In the genomic region with DNA sequence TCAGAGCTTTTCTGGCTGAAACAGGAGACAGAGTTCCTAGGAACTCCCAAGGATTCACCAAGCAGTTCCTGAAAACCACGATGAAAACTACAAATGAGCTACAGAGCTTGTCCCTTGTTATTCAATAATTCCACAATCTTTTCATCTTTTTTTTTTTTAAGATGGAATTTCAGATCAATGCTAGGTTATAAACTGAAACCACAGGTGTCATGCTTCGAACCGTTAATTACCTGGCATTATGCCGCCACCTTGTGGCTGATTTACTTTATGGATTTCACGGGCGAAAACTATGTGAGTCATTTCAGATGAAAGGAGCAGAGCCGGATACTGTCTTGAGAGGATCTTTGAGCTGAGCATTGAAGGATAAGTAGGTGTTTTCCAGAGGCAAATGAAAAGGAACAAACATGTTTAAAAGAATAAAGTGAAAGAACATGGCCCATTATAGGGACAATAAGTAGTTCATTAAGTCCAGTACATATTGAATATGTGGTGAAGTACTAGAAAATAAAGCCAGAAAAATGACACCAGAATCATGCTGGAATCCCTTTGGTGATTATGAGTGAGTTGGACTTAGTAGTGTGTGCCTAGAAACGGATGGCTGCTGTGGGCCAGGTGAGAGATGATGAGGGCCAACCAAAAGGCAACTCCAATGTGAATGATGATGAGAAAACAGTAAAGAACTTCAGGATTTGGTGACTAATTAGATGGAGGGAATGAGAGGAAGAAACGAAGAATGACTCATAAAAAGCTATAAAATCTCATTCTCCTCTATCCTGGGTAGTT, we compare ENCODE assay signal across 9 cellular contexts. TPM values are rescaled to one million over a fixed set of nuclear protein-coding genes. Genes with fewer than 3 reads are reported as not detected.
DNase-seq lines count a peak whose midpoint lies in the region; ATAC-seq and TF ChIP-seq lines count a peak whose summit lies in the region.
"Had no signal": no experiment of that assay in that cellular context is flagged by ENCODE, and none has a peak within 500 bp of the region (broad histone marks: within the 10 kb centered on the region; RNA-seq: fewer than 3 reads in every experiment).

No MANE protein-coding gene starts in this region.

- peak overlapping the region; percentile 41 for H3K4me2 ChIP-seq in HCT116 (ENCODE audit: low read length)
- peak overlapping the region; percentile 22 for H3K4me2 ChIP-seq in SU-DHL-6 (ENCODE audit: low read depth, low read length, poor library complexity, severe bottlenecking)

- intact Hi-C loops in HCT116 (cut with micrococcal nuclease), result loop anchor here (1.0 kb wide), 2 partner anchors 281 to 557 kb away; no protein-coding TSS in a partner anchor
- intact Hi-C loops in Right ventricle myocardium superior (cut with DNase I), result loop anchor here (5.0 kb wide), 1 partner anchor 558 kb away; no protein-coding TSS in a partner anchor
- intact Hi-C loops in aorta (cut with DNase I), result loop anchor here (2.0 to 5.0 kb wide), 2 partner anchors 282 to 558 kb away; no protein-coding TSS in a partner anchor

- H3K36me3 ChIP-seq in HCT116 (ENCODE audit: control insufficient read depth in 1 of 2, insufficient read depth in 2 of 2, low read length in 2 of 2) (no peaks in the 10 kb centered on the region; a peak in 1 of 4 replicates), SU-DHL-6 (ENCODE audit: low read length) (peaks cover 9% of the 10 kb centered on the region; the same call in 1 of the 2 replicates), aorta (ENCODE audit: control insufficient read depth in 1 of 2, insufficient read depth in 2 of 2, low read length in 1 of 2) (no peaks in the 10 kb centered on the region)

- H3K27me3 ChIP-seq in HCT116 (ENCODE audit: insufficient read depth, low read length) (no peaks in the 10 kb centered on the region), SU-DHL-6 (ENCODE audit: low read length) (no peaks in the 10 kb centered on the region), aorta (ENCODE audit: control insufficient read depth in 1 of 2, insufficient read depth in 2 of 2, low read length in 1 of 2) (no peaks in the 10 kb centered on the region)

- no TSS peak for BruUV-seq in HCT116 (replicated peaks; lab: Mats Ljungman, UMichigan)

- H3K27ac ChIP-seq in HCT116 (ENCODE audit: low read depth, low read length) (no peak overlapping the region), SU-DHL-6 (ENCODE audit: low read depth, low read length) (no peak overlapping the region), aorta (ENCODE audit: low read depth in 1 of 2, low read length in 2 of 2) (no peak overlapping the region)
- H3K27ac ChIP-seq: skin epidermis had no signal

- no peak overlapping the region for H2AFZ ChIP-seq in HCT116 (ENCODE audit: low read depth, low read length, poor library complexity, severe bottlenecking)
- H2AFZ ChIP-seq in SU-DHL-6 (ENCODE audit: low read depth, low read length, severe bottlenecking), result no peak overlapping the region

- peaks cover 51% of the 10 kb centered on the region for H3K4me1 Mint-ChIP-seq in activated naive CD8-positive, alpha-beta T cell treated with anti-CD3 and anti-CD28 coated beads for 36 hours

- H3K9me2 ChIP-seq in HCT116 (ENCODE audit: insufficient read depth) (no peaks in the 10 kb centered on the region), SU-DHL-6 (replicated peaks; ENCODE audit: insufficient read depth, low read length) (no peaks in the 10 kb centered on the region)

- H3K9ac ChIP-seq in HCT116 (ENCODE audit: low read length), result no peak overlapping the region
- H3K9ac ChIP-seq in SU-DHL-6 (ENCODE audit: low read length), result no peak overlapping the region

- no peaks in the 10 kb centered on the region for H3K9me3 Mint-ChIP-seq in activated naive CD8-positive, alpha-beta T cell treated with anti-CD3 and anti-CD28 coated beads for 36 hours

- no peaks in the 10 kb centered on the region for H3K27me3 Mint-ChIP-seq in activated naive CD8-positive, alpha-beta T cell treated with anti-CD3 and anti-CD28 coated beads for 36 hours

- no peak overlapping the region for H3K27ac Mint-ChIP-seq in activated naive CD8-positive, alpha-beta T cell treated with anti-CD3 and anti-CD28 coated beads for 36 hours

- WGBS in aorta, 2 donors, result 6 to 9% methylated on average over 9 of the region's 9 CpGs

- 0 out of 2 replicates have a peak, but pooled peaks cover 4% of the 10 kb centered on the region for H3F3A ChIP-seq in SU-DHL-6 (ENCODE audit: insufficient read depth)

- H3K79me2 ChIP-seq in HCT116 (ENCODE audit: insufficient read depth, low read length) (no peaks in the 10 kb centered on the region), SU-DHL-6 (ENCODE audit: insufficient read depth, low read length) (no peaks in the 10 kb centered on the region)

- TF ChIP-seq CTCF in HCT116 (IDR thresholded peaks at IDR 0.05 in 2 of 3, conservative IDR thresholded peaks at IDR 0.05 in 1 of 3; ENCODE audit: borderline replicate concordance in 1 of 3, insufficient read depth in 1 of 3, low read depth in 2 of 3, low read length in 2 of 3) (peak; percentile 50 to 83 (median 78)), SU-DHL-6 (IDR thresholded peaks at IDR 0.05; ENCODE audit: insufficient read depth, low read length, poor library complexity, severe bottlenecking) (peak; percentile 71)

- TF ChIP-seq RAD21 in HCT116 (IDR thresholded peaks at IDR 0.05; ENCODE audit: low read depth), result peak; percentile 92

- H4K20me1 ChIP-seq in HCT116 (ENCODE audit: insufficient read depth) (no peaks in the 10 kb centered on the region), SU-DHL-6 (ENCODE audit: low read depth, low read length) (no peaks in the 10 kb centered on the region)

- H3K36me3 Mint-ChIP-seq in activated naive CD8-positive, alpha-beta T cell treated with anti-CD3 and anti-CD28 coated beads for 36 hours, result peaks cover 9% of the 10 kb centered on the region

- H3K9me3 ChIP-seq in HCT116 (ENCODE audit: control insufficient read depth in 1 of 2, insufficient read depth in 1 of 2, low read depth in 1 of 2, low read length in 2 of 2) (no peaks in the 10 kb centered on the region), SU-DHL-6 (ENCODE audit: insufficient read depth, low read length) (no peaks in the 10 kb centered on the region), aorta (ENCODE audit: control insufficient read depth, low read length) (no peaks in the 10 kb centered on the region)

- POLR2A ChIA-PET in HCT116 (lab: Charles Lee), result interaction anchor here (0.9 to 2.2 kb wide), 3 partner anchors 30 to 298 kb away, joined by 3 to 7 read pairs (median 6); a partner anchor contains a TSS

- no peak overlapping the region for H3K4me3 Mint-ChIP-seq in activated naive CD8-positive, alpha-beta T cell treated with anti-CD3 and anti-CD28 coated beads for 36 hours

- H3K4me3 ChIP-seq in HCT116 (replicated peaks in 1 of 2; ENCODE audit: low read depth in 1 of 2, low read length in 2 of 2) (no peak overlapping the region), SU-DHL-6 (ENCODE audit: insufficient read depth, low read length, poor library complexity, severe bottlenecking) (no peak overlapping the region), aorta (ENCODE audit: low read length in 2 of 2) (no peak overlapping the region)
- H3K4me3 ChIP-seq: skin epidermis had no signal

- ATAC-seq in HCT116 (peak; percentile 93), Right ventricle myocardium superior (ENCODE audit: poor library complexity) (peak; percentile 91), aorta (ENCODE audit: low FRiP score) (peak; percentile 83)

- TF ChIP-seq POLR2A in HCT116 (IDR thresholded peaks at IDR 0.05; ENCODE audit: borderline replicate concordance, extremely low read depth, insufficient read depth, insufficient read length), result no peak

- CTCF ChIA-PET in HCT116 (lab: Charles Lee), result interaction anchor here (0.7 to 4.0 kb wide), 25 partner anchors 8 to 597 kb away, joined by 3 to 86 read pairs (median 4); a partner anchor contains a TSS

- H3K4me1 ChIP-seq in HCT116 (ENCODE audit: control insufficient read depth in 1 of 2, insufficient read depth in 2 of 2, low read length in 2 of 2) (peaks cover 9 to 17% of the 10 kb centered on the region in 2 experiments; a peak in 3 of 4 replicates), aorta (ENCODE audit: control insufficient read depth in 1 of 2, insufficient read depth in 2 of 2, low read length in 2 of 2) (no peaks in the 10 kb centered on the region)

- RAD21 ChIA-PET in HCT116 (lab: Charles Lee; ENCODE audit: low non-redundant PET in 1 of 2, low total read pairs in 2 of 2, uncharacterized antibody in 2 of 2, unreplicated experiment in 2 of 2), result interaction anchor here (0.7 to 2.0 kb wide), 9 partner anchors 76 to 557 kb away, joined by 3 to 6 read pairs (median 3); no protein-coding TSS in a partner anchor

- DNase-seq in EL, result peak; percentile 80
- peak; percentile 76 for DNase-seq in HCT116 (ENCODE audit: low read depth, low spot score)
- peak; percentile 71 for DNase-seq in NCI-H1105 (lab: John Stamatoyannopoulos, UW)
- peak; percentile 77 for DNase-seq in activated naive CD8-positive, alpha-beta T cell treated with anti-CD3 and anti-CD28 coated beads for 36 hours
- DNase-seq in Right ventricle myocardium superior, result peak; percentile 47
- peak; percentile 76 for DNase-seq in putamen (ENCODE audit: low spot score)
- DNase-seq in aorta, result peak in 1 of 2 donors; percentile 72

RNA-seq across cellular contexts. Expression of a gene that starts 3.5 kb away (rescaled TPM):
- total RNA-seq in HCT116 (2021; ENCODE audit: unreplicated experiment), result 4.3 TPM
- polyA plus RNA-seq in HCT116 (2012), result 2.0 and 3.5 TPM in 2 replicates
- 1 to 10 TPM; 1.7 TPM for total RNA-seq in activated naive CD8-positive, alpha-beta T cell treated with anti-CD3 and anti-CD28 coated beads for 36 hours
- total RNA-seq in Right ventricle myocardium superior, result 1.1 TPM
- total RNA-seq in aorta, result 1 to 10 TPM; 3.0 to 7.5 TPM
- 10 to 100 TPM in 1 of 2 donors, 1 to 10 TPM in 1; 2.5 to 24.8 TPM for polyA plus RNA-seq in aorta

RNA-seq across cellular contexts. Expression of a gene that starts 26.5 kb away (rescaled TPM):
- total RNA-seq in HCT116 (2021; ENCODE audit: unreplicated experiment) (16.8 TPM), Right ventricle myocardium superior (6.2 TPM), aorta (10 to 100 TPM; 11.5 to 13.3 TPM)
- polyA plus RNA-seq in HCT116 (2012), result 7.0 and 10.0 TPM in 2 replicates
- 10 to 100 TPM; 12.7 to 15.4 TPM for total RNA-seq in activated naive CD8-positive, alpha-beta T cell treated with anti-CD3 and anti-CD28 coated beads for 36 hours
- polyA plus RNA-seq in aorta, result 1 to 10 TPM; 5.1 to 5.3 TPM

RNA-seq across cellular contexts. Expression of a gene that starts 29.9 kb away (rescaled TPM):
- total RNA-seq in HCT116 (2021; ENCODE audit: unreplicated experiment) (54.3 TPM), Right ventricle myocardium superior (19.7 TPM), aorta (10 to 100 TPM; 35.0 to 47.0 TPM)
- 34.1 and 40.0 TPM in 2 replicates for polyA plus RNA-seq in HCT116 (2012)
- 10 to 100 TPM; 51.7 to 53.9 TPM for total RNA-seq in activated naive CD8-positive, alpha-beta T cell treated with anti-CD3 and anti-CD28 coated beads for 36 hours
- 10 to 100 TPM; 36.7 to 40.2 TPM for polyA plus RNA-seq in aorta
